Comparison of ENCODE assay signal across 27 cellular contexts in the genomic region with DNA sequence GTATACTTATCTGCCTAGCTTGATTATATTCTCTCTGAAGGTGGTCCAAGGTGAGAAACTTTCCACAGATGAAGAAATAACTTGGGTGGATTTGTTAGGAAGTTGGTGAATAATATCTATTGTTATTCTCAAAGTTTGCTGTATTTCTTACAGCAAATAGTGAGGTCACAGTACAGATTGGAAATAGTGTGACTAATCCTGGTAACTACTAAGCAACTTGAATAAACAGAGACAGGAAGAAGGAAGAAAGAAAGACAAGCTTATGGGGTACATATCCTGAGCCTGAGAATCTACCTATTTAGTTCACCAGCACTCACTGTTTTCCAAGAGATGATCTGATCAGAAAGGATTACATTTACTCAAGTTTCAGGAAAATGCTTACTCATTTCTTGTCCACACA.
DNase-seq lines count a peak whose midpoint lies in the region; ATAC-seq, FAIRE-seq and TF ChIP-seq lines count a peak whose summit lies in the region.
"Had no signal": no experiment of that assay in that cellular context is flagged by ENCODE, and none has a peak within 500 bp of the region (broad histone marks: within the 10 kb centered on the region; RNA-seq: fewer than 3 reads in every experiment).

No MANE protein-coding gene starts in this region.

- POLR2A ChIA-PET in PC-3 (lab: Charles Lee; ENCODE audit: unreplicated experiment) = no interaction called here

- H3K36me3 ChIP-seq in PC-3 (ENCODE audit: low read depth, low read length) = no peaks in the 10 kb centered on the region
- H3K36me3 ChIP-seq in bronchial epithelial cell (ENCODE audit: control insufficient read depth, insufficient read depth, low read length) = no peaks in the 10 kb centered on the region

- no peak overlapping the region for H2AFZ ChIP-seq in PC-3 (ENCODE audit: low read length)

- H3K27ac ChIP-seq in PC-3 (ENCODE audit: low read length) (peak overlapping the region; percentile 34), foreskin keratinocyte (no peak overlapping the region)
- H3K27ac ChIP-seq: SK-N-MC had no signal

- CTCF ChIA-PET in PC-3 (lab: Charles Lee) = no interaction called here

- H3K9ac ChIP-seq in PC-3 (ENCODE audit: low read length) = no peak overlapping the region

- no peaks in the 10 kb centered on the region for H3F3A ChIP-seq in PC-3 (ENCODE audit: low read length, unreplicated experiment)

- H3K4me3 Mint-ChIP-seq in HFFc6 = no peak overlapping the region

- BruUV-seq in PC-3 (replicated peaks; lab: Mats Ljungman, UMichigan) = no TSS peak

- H3K9me2 ChIP-seq in PC-3 (replicated peaks; ENCODE audit: low read length) = no peaks in the 10 kb centered on the region

- H3K27me3 ChIP-seq in PC-3 (ENCODE audit: low read length) (no peaks in the 10 kb centered on the region), bronchial epithelial cell (ENCODE audit: control insufficient read depth, insufficient read depth, low read length) (no peaks in the 10 kb centered on the region), foreskin keratinocyte (no peaks in the 10 kb centered on the region)

- no peak overlapping the region for H3K4me2 ChIP-seq in PC-3 (ENCODE audit: low read length)

- peak; percentile 52 for DNase-seq in HFFc6
- peak; percentile 33 for DNase-seq in PC-3
- DNase-seq in bronchial epithelial cell (ENCODE audit: low read depth) = peak; percentile 42
- peak; percentile 13 to 47 for DNase-seq in foreskin keratinocyte
- DNase-seq in superior temporal gyrus (ENCODE audit: extremely low spot score) = no peak
- no peak for DNase-seq in mesenteric fat pad (ENCODE audit: low spot score)
- no peak for DNase-seq in omental fat pad (ENCODE audit: low spot score)
- DNase-seq: ACHN; Calu3; IMR-90; KG1; NCI-H1092; NCI-H1436; NCI-H187; NCI-H2081 treated with DMSO at 0.1 percent for 48 hours; NCI-H2171 treated with DMSO at 0.1 percent for 48 hours; NCI-H446; NCI-H524 treated with DMSO at 0.1 percent for 48 hours; NCI-H774; NK-92 treated with Interleukin-12 subunit alpha and Interleukin-12 subunit beta, amount 100 ng/mL, for 24 hours; SIG-M5; SW 1271 had no signal

- no peaks in the 10 kb centered on the region for H4K20me1 ChIP-seq in PC-3 (ENCODE audit: low read length)

- H3K9me3 Mint-ChIP-seq in HFFc6 = no peaks in the 10 kb centered on the region

- peaks cover 20% of the 10 kb centered on the region for H3K4me1 Mint-ChIP-seq in HFFc6 (ENCODE audit: low read depth)

- TF ChIP-seq CTCF in HFFc6 (IDR thresholded peaks at IDR 0.05) (no peak), PC-3 (conservative IDR thresholded peaks at IDR 0.05; ENCODE audit: low read depth, low read length) (no peak), bronchial epithelial cell (IDR thresholded peaks at IDR 0.05; ENCODE audit: insufficient read depth, low read length, severe bottlenecking) (no peak), foreskin keratinocyte (conservative IDR thresholded peaks at IDR 0.05) (no peak), omental fat pad (IDR thresholded peaks at IDR 0.05) (no peak)

- no peak overlapping the region for H3K4me3 ChIP-seq in PC-3 (ENCODE audit: low read length)
- no peak overlapping the region for H3K4me3 ChIP-seq in bronchial epithelial cell (ENCODE audit: low read depth, low read length)
- H3K4me3 ChIP-seq: SK-N-MC had no signal

- no peaks in the 10 kb centered on the region for H3K9me3 ChIP-seq in PC-3 (ENCODE audit: low read length)

- ATAC-seq in PC-3 (no peak), foreskin keratinocyte (peak; percentile 71), GM21737 (IDR thresholded peaks at IDR 0.05; ENCODE audit: unreplicated experiment) (no peak), omental fat pad (ENCODE audit: low FRiP score) (no peak)
- ATAC-seq: Panc1 had no signal

- peak overlapping the region; percentile 93 for H3K27ac Mint-ChIP-seq in HFFc6

- H3K4me1 ChIP-seq in PC-3 (ENCODE audit: insufficient read depth, low read length) = no peaks in the 10 kb centered on the region
- no peaks in the 10 kb centered on the region for H3K4me1 ChIP-seq in foreskin keratinocyte

- intact Hi-C loops in PC-3 (cut with micrococcal nuclease) = no loop called here

- H3K79me2 ChIP-seq in PC-3 (ENCODE audit: low read length) = no peaks in the 10 kb centered on the region

- no peaks in the 10 kb centered on the region for H3K36me3 Mint-ChIP-seq in HFFc6 (ENCODE audit: low read depth)

- no peaks in the 10 kb centered on the region for H3K27me3 Mint-ChIP-seq in HFFc6 (ENCODE audit: insufficient read depth)

- no peak for FAIRE-seq in bronchial epithelial cell (lab: Jason Lieb, UNC)
- FAIRE-seq: GM18507, H54 had no signal

Comparison
In these comparisons a context has a peak if more than half of its experiments do, and no peak if none do; other contexts are left out.
1. DNase-seq: peak in HFFc6 (single experiment), PC-3 (single experiment), bronchial epithelial cell (single experiment) and foreskin keratinocyte (2 of 2); none in superior temporal gyrus (single experiment), mesenteric fat pad (single experiment) and omental fat pad (single experiment).